Comparison of ENCODE assay signal across 8 cellular contexts in genomic region chr1:53220962-53221286, GRCh38. TPM values are rescaled to one million over a fixed set of nuclear protein-coding genes. Genes with fewer than 3 reads are reported as not detected.
DNase-seq lines count a peak whose midpoint lies in the region; ATAC-seq, FAIRE-seq and TF ChIP-seq lines count a peak whose summit lies in the region.

No MANE protein-coding gene starts in this region.

- H3K4me3 Mint-ChIP-seq in activated T-cell treated with anti-CD3 and anti-CD28 coated beads, Interleukin-2, amount 50 U/mL, for 4 hours, result peak overlapping the region; percentile 88

- H3K36me3 ChIP-seq in GM12878 (ENCODE audit: control insufficient read depth in 2 of 2, insufficient read depth in 2 of 2, low read length in 1 of 2) (peaks cover 0 to 2% of the 10 kb centered on the region in 2 experiments; a peak in 1 of 4 replicates), tibial nerve (peaks cover 0 to 33% (median 0%) of the 10 kb centered on the region in 3 donors)

- ATAC-seq in activated T-cell treated with anti-CD3 and anti-CD28 coated beads, Interleukin-2, amount 50 U/mL, for 4 hours, result no peak
- ATAC-seq in GM12878, result no peak
- ATAC-seq in HG02623 (IDR thresholded peaks at IDR 0.05; ENCODE audit: unreplicated experiment), result no peak

- H3K9ac ChIP-seq in GM12878 (ENCODE audit: control insufficient read depth, insufficient read depth, low read length), result peak overlapping the region; percentile 89

- H3K9me3 Mint-ChIP-seq in activated T-cell treated with anti-CD3 and anti-CD28 coated beads, Interleukin-2, amount 50 U/mL, for 4 hours, result no peaks in the 10 kb centered on the region

- in situ Hi-C loops in GM12878 (cut with MboI), result no loop called here

- TF ChIP-seq CTCF in GM12878 (IDR thresholded peaks at IDR 0.05 in 2 of 3, conservative IDR thresholded peaks at IDR 0.05 in 1 of 3; ENCODE audit: control insufficient read depth in 2 of 3, extremely low read depth in 1 of 3, insufficient read depth in 1 of 3, low read depth in 3 of 3, low read length in 3 of 3) (no peak), lower leg skin (IDR thresholded peaks at IDR 0.05) (no peak), tibial nerve (IDR thresholded peaks at IDR 0.05) (no peak)

- intact Hi-C loops in GM12878 (cut with micrococcal nuclease; ENCODE audit: unreplicated experiment), result loop anchor here (1.0 to 2.0 kb wide), 2 partner anchors 17 to 24 kb away; partner anchors contain the start of genes CPT2 and MAGOH
- intact Hi-C loops in lower leg skin (cut with DNase I; ENCODE audit: low total_unique reads), result no loop called here

- no peak for FAIRE-seq in GM12878 (lab: Jason Lieb, UNC)

- RAD21 ChIA-PET in GM12878 (lab: Charles Lee; ENCODE audit: unreplicated experiment), result no interaction called here

- BruUV-seq in GM12878 (replicated peaks; lab: Mats Ljungman, UMichigan), result TSS peak; percentile 99

- POLR2A ChIA-PET in GM12878 (lab: Charles Lee), result interaction anchor here (0.6 to 1.7 kb wide), 6 partner anchors 11 to 1538 kb away, joined by 3 to 6 read pairs (median 4); partner anchors contain the start of gene MAGOH

- H3K27me3 ChIP-seq in GM12878 (replicated peaks in 1 of 2; ENCODE audit: control insufficient read depth in 2 of 2, insufficient read depth in 2 of 2, low read length in 1 of 2) (no peaks in the 10 kb centered on the region), tibial nerve (no peaks in the 10 kb centered on the region)

- DNase-seq in activated T-cell treated with anti-CD3 and anti-CD28 coated beads, Interleukin-2, amount 50 U/mL, for 4 hours, result no peak
- DNase-seq in activated T-cell treated with anti-CD3 and anti-CD28 coated beads for 4 hours (no peak), GM12878 (ENCODE audit: low read depth, low spot score) (no peak), lower leg skin (ENCODE audit: low spot score in 2 of 2) (no peak), tibial nerve (ENCODE audit: low spot score in 2 of 2) (no peak)
- no peak for DNase-seq in activated effector memory CD4-positive, alpha-beta T cell treated with anti-CD3 and anti-CD28 coated beads, Interleukin-2, amount 50 U/mL, for 16 hours
- no peak for DNase-seq in effector CD4-positive, alpha-beta T cell

- H3K79me2 ChIP-seq in GM12878 (ENCODE audit: control insufficient read depth, insufficient read depth, low read length), result peaks cover 8% of the 10 kb centered on the region

- H3K27ac ChIP-seq in GM12878 (ENCODE audit: control insufficient read depth, insufficient read depth) (peak overlapping the region; percentile 95), tibial nerve (peak overlapping the region; percentile 93 to 99 (median 96))

- CTCF ChIA-PET in GM12878 (lab: Yijun Ruan, JAX), result interaction anchor here (1.1 kb wide), 2 partner anchors 17 to 22 kb away, joined by 3 to 4 read pairs; partner anchors contain the start of gene MAGOH

- peaks cover 22% of the 10 kb centered on the region for H3K4me1 Mint-ChIP-seq in activated T-cell treated with anti-CD3 and anti-CD28 coated beads, Interleukin-2, amount 50 U/mL, for 4 hours (ENCODE audit: low read depth)

- TF ChIP-seq RAD21 in GM12878 (IDR thresholded peaks at IDR 0.05; ENCODE audit: insufficient read depth, low read depth, low read length), result no peak

- TF ChIP-seq EP300 in GM12878 (IDR thresholded peaks at IDR 0.05; ENCODE audit: borderline replicate concordance in 1 of 2, control insufficient read depth in 1 of 2, low read depth in 2 of 2, low read length in 2 of 2), result no peak
- TF ChIP-seq EP300 in tibial nerve (IDR thresholded peaks at IDR 0.05), result no peak

- H3K4me1 ChIP-seq in GM12878 (ENCODE audit: control insufficient read depth, insufficient read depth, low read length) (0 out of 2 replicates have a peak, but pooled peaks cover 4% of the 10 kb centered on the region), tibial nerve (peaks cover 0 to 26% (median 6%) of the 10 kb centered on the region in 4 donors)

- H3K4me2 ChIP-seq in GM12878 (ENCODE audit: control insufficient read depth, insufficient read depth), result peak overlapping the region; percentile 82

- peak overlapping the region; percentile 97 for H2AFZ ChIP-seq in GM12878 (ENCODE audit: control insufficient read depth, low read depth, low read length)

- H3K27me3 Mint-ChIP-seq in activated T-cell treated with anti-CD3 and anti-CD28 coated beads, Interleukin-2, amount 50 U/mL, for 4 hours (ENCODE audit: low read depth), result no peaks in the 10 kb centered on the region

- no peaks in the 10 kb centered on the region for H4K20me1 ChIP-seq in GM12878 (ENCODE audit: control insufficient read depth, insufficient read depth)

- peaks cover 15% of the 10 kb centered on the region for H3K36me3 Mint-ChIP-seq in activated T-cell treated with anti-CD3 and anti-CD28 coated beads, Interleukin-2, amount 50 U/mL, for 4 hours (ENCODE audit: insufficient read depth)

- SMC1A ChIA-PET in GM12878 (lab: Charles Lee; ENCODE audit: uncharacterized antibody, unreplicated experiment), result interaction anchor here (0.9 to 2.0 kb wide), 4 partner anchors 11 to 147 kb away, joined by 3 to 9 read pairs (median 4); no protein-coding TSS in a partner anchor

- H3K4me3 ChIP-seq in GM12878, result peak overlapping the region; percentile 80
- H3K4me3 ChIP-seq in lower leg skin (ENCODE audit: low read depth, poor library complexity, severe bottlenecking), result peak overlapping the region; percentile 64
- peak overlapping the region; percentile 65 to 95 (median 85) for H3K4me3 ChIP-seq in tibial nerve

- no peaks in the 10 kb centered on the region for H3K9me3 ChIP-seq in GM12878 (replicated peaks; ENCODE audit: control insufficient read depth, insufficient read depth, low read length)
- no peaks in the 10 kb centered on the region for H3K9me3 ChIP-seq in tibial nerve

- TF ChIP-seq POLR2A in GM12878 (IDR thresholded peaks at IDR 0.05; ENCODE audit: low read depth, low read length) (no peak), lower leg skin (IDR thresholded peaks at IDR 0.05) (no peak), tibial nerve (IDR thresholded peaks at IDR 0.05) (no peak)

- WGBS in GM12878 (ENCODE audit: insufficient coverage, insufficient replicate concordance, low lambda C conversion rate, missing lambda C conversion rate), result 14% methylated on average over 3 of the region's 3 CpGs
- WGBS in lower leg skin, 2 donors, result 42 to 49% methylated on average over 3 of the region's 3 CpGs
- 39 to 43% methylated on average over 3 of the region's 3 CpGs for WGBS in tibial nerve, 2 donors

RNA-seq across cellular contexts. Expression of gene CZIB, which starts 0.5 kb away (rescaled TPM):
- total RNA-seq in activated T-cell treated with anti-CD3 and anti-CD28 coated beads, Interleukin-2, amount 50 U/mL, for 4 hours, result 10 to 100 TPM; 42.8 to 47.2 (median 46.2) TPM
- 69.0 and 71.8 TPM in 2 replicates for total RNA-seq in GM12878 (2013; cell fraction: nucleolus; rRNA removed)
- 37.8 and 45.1 TPM in 2 replicates for total RNA-seq in GM12878 (2014; rRNA removed)
- 35.2 and 36.1 TPM in 2 replicates for total RNA-seq in GM12878 (2014; rRNA removed; fragmentation: Illumina TruSeq; extraction: Trizol)
- 32.8 and 38.1 TPM in 2 replicates for total RNA-seq in GM12878 (2021)
- polyA plus RNA-seq in GM12878 (2011; ENCODE audit: low read depth), result 34.6 TPM
- polyA plus RNA-seq in GM12878 (2011; rRNA removed), result 62.9 and 66.8 TPM in 2 replicates
- polyA plus RNA-seq in GM12878 (2011; cell fraction: cytosol; rRNA removed), result 45.0 and 48.2 TPM in 2 replicates
- 50.8 and 67.9 TPM in 2 replicates for polyA plus RNA-seq in GM12878 (2011; cell fraction: nucleus; rRNA removed)
- 32.6 and 34.7 TPM in 2 replicates for polyA plus RNA-seq in GM12878 (2012)
- polyA plus RNA-seq in GM12878 (2014; fragmentation: Illumina TruSeq; extraction: Trizol), result 43.3 and 43.6 TPM in 2 replicates
- 10 to 100 TPM; 55.1 to 68.3 TPM for polyA plus RNA-seq in GM12878 (2014; fragmentation: Nextera tagmentation; extraction: Ambion mirVana)
- 41.8 and 45.7 TPM in 2 replicates for polyA plus RNA-seq in GM12878 (2014; rRNA removed)
- polyA plus RNA-seq in GM12878 (2016; fragmentation: Nextera tagmentation; extraction: Ambion mirVana), result 10 to 100 TPM; 65.4 to 66.7 TPM
- polyA minus RNA-seq in GM12878 (2011; rRNA and poly(A)+ RNA removed), result 28.1 and 30.6 TPM in 2 replicates
- 5.1 and 8.4 TPM in 2 replicates for polyA minus RNA-seq in GM12878 (2011; cell fraction: cytosol; rRNA and poly(A)+ RNA removed)
- polyA minus RNA-seq in GM12878 (2011; cell fraction: nucleus; rRNA and poly(A)+ RNA removed), result 39.0 and 53.4 TPM in 2 replicates
- total RNA-seq in lower leg skin, result 10 to 100 TPM; 19.1 to 39.8 (median 29.0) TPM
- 10 to 100 TPM; 49.2 to 67.7 (median 64.7) TPM for total RNA-seq in tibial nerve

RNA-seq across cellular contexts. Expression of gene MAGOH, which starts 17.4 kb away (rescaled TPM):
- total RNA-seq in activated T-cell treated with anti-CD3 and anti-CD28 coated beads, Interleukin-2, amount 50 U/mL, for 4 hours, result 100 to 1,000 TPM; 147 to 157 (median 157) TPM
- 21.7 and 23.6 TPM in 2 replicates for total RNA-seq in GM12878 (2013; cell fraction: nucleolus; rRNA removed)
- total RNA-seq in GM12878 (2014; rRNA removed), result 62.6 and 67.5 TPM in 2 replicates
- total RNA-seq in GM12878 (2014; rRNA removed; fragmentation: Illumina TruSeq; extraction: Trizol), result 87.9 and 90.7 TPM in 2 replicates
- 66.8 and 70.7 TPM in 2 replicates for total RNA-seq in GM12878 (2021)
- 73.4 TPM for polyA plus RNA-seq in GM12878 (2011; ENCODE audit: low read depth)
- polyA plus RNA-seq in GM12878 (2011; rRNA removed), result 79.4 and 112 TPM in 2 replicates
- polyA plus RNA-seq in GM12878 (2011; cell fraction: cytosol; rRNA removed), result 11.5 and 18.6 TPM in 2 replicates
- 12.1 and 20.2 TPM in 2 replicates for polyA plus RNA-seq in GM12878 (2011; cell fraction: nucleus; rRNA removed)
- polyA plus RNA-seq in GM12878 (2012), result 79.8 and 121 TPM in 2 replicates
- 134 and 172 TPM in 2 replicates for polyA plus RNA-seq in GM12878 (2014; fragmentation: Illumina TruSeq; extraction: Trizol)
- polyA plus RNA-seq in GM12878 (2014; fragmentation: Nextera tagmentation; extraction: Ambion mirVana), result 100 to 1,000 TPM in 1 of 2 experiments, 10 to 100 TPM in 1; 85.4 to 261 TPM
- 129 and 140 TPM in 2 replicates for polyA plus RNA-seq in GM12878 (2014; rRNA removed)
- polyA plus RNA-seq in GM12878 (2016; fragmentation: Nextera tagmentation; extraction: Ambion mirVana), result 10 to 100 TPM; 62.6 to 91.8 TPM
- 14.7 and 20.8 TPM in 2 replicates for polyA minus RNA-seq in GM12878 (2011; rRNA and poly(A)+ RNA removed)
- 11.8 and 17.3 TPM in 2 replicates for polyA minus RNA-seq in GM12878 (2011; cell fraction: cytosol; rRNA and poly(A)+ RNA removed)
- polyA minus RNA-seq in GM12878 (2011; cell fraction: nucleus; rRNA and poly(A)+ RNA removed), result 7.4 and 19.2 TPM in 2 replicates
- 10 to 100 TPM; 15.2 to 33.7 (median 21.1) TPM for total RNA-seq in lower leg skin
- total RNA-seq in tibial nerve, result 10 to 100 TPM; 11.6 to 18.6 (median 16.8) TPM

RNA-seq across cellular contexts. Expression of gene CPT2, which starts 24.3 kb away (rescaled TPM):
- total RNA-seq in activated T-cell treated with anti-CD3 and anti-CD28 coated beads, Interleukin-2, amount 50 U/mL, for 4 hours, result 10 to 100 TPM in 2 of 3 donors, 1 to 10 TPM in 1; 7.5 to 15.4 (median 15.1) TPM
- total RNA-seq in GM12878 (2013; cell fraction: nucleolus; rRNA removed), result 19.9 and 21.9 TPM in 2 replicates
- total RNA-seq in GM12878 (2014; rRNA removed), result 34.6 and 35.1 TPM in 2 replicates
- total RNA-seq in GM12878 (2014; rRNA removed; fragmentation: Illumina TruSeq; extraction: Trizol), result 21.4 and 23.5 TPM in 2 replicates
- 26.9 and 29.4 TPM in 2 replicates for total RNA-seq in GM12878 (2021)
- polyA plus RNA-seq in GM12878 (2011; ENCODE audit: low read depth), result 13.1 TPM
- polyA plus RNA-seq in GM12878 (2011; rRNA removed), result 16.2 and 20.3 TPM in 2 replicates
- 25.0 and 26.3 TPM in 2 replicates for polyA plus RNA-seq in GM12878 (2011; cell fraction: cytosol; rRNA removed)
- 9.3 and 11.3 TPM in 2 replicates for polyA plus RNA-seq in GM12878 (2011; cell fraction: nucleus; rRNA removed)
- polyA plus RNA-seq in GM12878 (2012), result 15.7 and 18.9 TPM in 2 replicates
- 29.6 and 30.8 TPM in 2 replicates for polyA plus RNA-seq in GM12878 (2014; fragmentation: Illumina TruSeq; extraction: Trizol)
- 10 to 100 TPM; 10.1 to 10.9 TPM for polyA plus RNA-seq in GM12878 (2014; fragmentation: Nextera tagmentation; extraction: Ambion mirVana)
- polyA plus RNA-seq in GM12878 (2014; rRNA removed), result 22.4 and 23.1 TPM in 2 replicates
- 10 to 100 TPM; 33.1 to 36.2 TPM for polyA plus RNA-seq in GM12878 (2016; fragmentation: Nextera tagmentation; extraction: Ambion mirVana)
- 20.4 and 22.8 TPM in 2 replicates for polyA minus RNA-seq in GM12878 (2011; rRNA and poly(A)+ RNA removed)
- 6.7 and 7.5 TPM in 2 replicates for polyA minus RNA-seq in GM12878 (2011; cell fraction: cytosol; rRNA and poly(A)+ RNA removed)
- 6.2 and 9.5 TPM in 2 replicates for polyA minus RNA-seq in GM12878 (2011; cell fraction: nucleus; rRNA and poly(A)+ RNA removed)
- 10 to 100 TPM; 30.1 to 47.1 (median 36.7) TPM for total RNA-seq in lower leg skin
- total RNA-seq in tibial nerve, result 10 to 100 TPM; 17.2 to 28.8 (median 21.7) TPM
